Comparison of ENCODE assay signal across 29 cellular contexts in the genomic region with DNA sequence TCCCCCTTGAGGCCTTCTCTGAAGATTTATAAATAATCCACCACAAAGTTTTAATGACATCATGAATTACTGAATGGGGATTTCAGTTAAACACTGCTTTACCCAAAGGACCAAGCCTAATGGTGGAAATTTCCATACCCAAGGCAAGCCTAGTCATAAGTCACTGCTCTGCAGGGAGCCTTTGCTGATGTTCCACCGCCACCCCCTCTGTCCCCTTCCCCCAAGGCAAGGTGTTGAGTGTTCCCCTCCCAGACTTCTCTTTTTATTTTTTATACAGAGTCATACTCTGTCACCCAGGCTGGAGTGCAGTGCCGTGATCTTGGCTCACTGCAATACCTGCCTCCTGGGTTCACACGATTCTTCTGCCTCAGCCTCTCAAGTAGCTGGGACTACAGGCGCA.
"Had no signal": no experiment of that assay in that cellular context is flagged by ENCODE, and none has a peak within 500 bp of the region (broad histone marks: within the 10 kb centered on the region; RNA-seq: fewer than 3 reads in every experiment).

No MANE protein-coding gene starts in this region.

- H3K9me3 Mint-ChIP-seq: naive B cell; naive thymus-derived CD8-positive, alpha-beta T cell; natural killer cell treated with Interleukin-12 subunit alpha and Interleukin-12 subunit beta and Interleukin-15 and Interleukin-18, amount 100 ng/mL, for 72 hours; neural crest cell; stimulated activated effector memory CD8-positive, alpha-beta T cell treated with anti-CD3 and anti-CD28 coated beads, Interleukin-12 subunit alpha, Interleukin-12 subunit beta, amount 100 ng/mL, for 72 hours; stimulated activated naive CD8-positive, alpha-beta T cell treated with anti-CD3 and anti-CD28 coated beads, Interleukin-15, amount 100 ng/mL, for 72 hours had no signal

- H3K27me3 Mint-ChIP-seq: naive thymus-derived CD8-positive, alpha-beta T cell; stimulated activated naive CD8-positive, alpha-beta T cell treated with anti-CD3 and anti-CD28 coated beads, Interleukin-15, amount 100 ng/mL, for 72 hours had no signal

- H3K4me1 ChIP-seq: pancreas, prostate gland, right atrium auricular region, right lobe of liver, sigmoid colon, suprapubic skin, testis, tibial artery, upper lobe of left lung, uterus had no signal

- H3K27me3 ChIP-seq: neutrophil, pancreas, right atrium auricular region, right lobe of liver, sigmoid colon, suprapubic skin, testis, tibial artery, upper lobe of left lung, uterus had no signal

- H3K27ac Mint-ChIP-seq: naive B cell; natural killer cell treated with Interleukin-12 subunit alpha and Interleukin-12 subunit beta and Interleukin-15 and Interleukin-18, amount 100 ng/mL, for 72 hours; nephron progenitor cell; stimulated activated effector memory CD8-positive, alpha-beta T cell treated with anti-CD3 and anti-CD28 coated beads, Interleukin-12 subunit alpha, Interleukin-12 subunit beta, amount 100 ng/mL, for 72 hours; stimulated activated naive CD8-positive, alpha-beta T cell treated with anti-CD3 and anti-CD28 coated beads, Interleukin-15, amount 100 ng/mL, for 72 hours had no signal

- H3K36me3 ChIP-seq: neutrophil, pancreas, prostate gland, right atrium auricular region, right lobe of liver, sigmoid colon, suprapubic skin, tibial artery, upper lobe of left lung, uterus had no signal

- H3K4me1 Mint-ChIP-seq: naive B cell; naive thymus-derived CD8-positive, alpha-beta T cell; nephron progenitor cell; neural crest cell; stimulated activated effector memory CD8-positive, alpha-beta T cell treated with anti-CD3 and anti-CD28 coated beads, Interleukin-12 subunit alpha, Interleukin-12 subunit beta, amount 100 ng/mL, for 72 hours; stimulated activated naive CD8-positive, alpha-beta T cell treated with anti-CD3 and anti-CD28 coated beads, Interleukin-15, amount 100 ng/mL, for 72 hours had no signal

- H3K27ac ChIP-seq: neutrophil, pancreas, prostate gland, right atrium auricular region, right lobe of liver, sigmoid colon, suprapubic skin, testis, tibial artery, upper lobe of left lung, uterus had no signal

- H3K4me3 ChIP-seq: pancreas, prostate gland, right atrium auricular region, right lobe of liver, sigmoid colon, suprapubic skin, testis, tibial artery, upper lobe of left lung, uterus had no signal

- H3K36me3 Mint-ChIP-seq: naive B cell; naive thymus-derived CD8-positive, alpha-beta T cell; natural killer cell treated with Interleukin-12 subunit alpha and Interleukin-12 subunit beta and Interleukin-15 and Interleukin-18, amount 100 ng/mL, for 72 hours; stimulated activated effector memory CD8-positive, alpha-beta T cell treated with anti-CD3 and anti-CD28 coated beads, Interleukin-12 subunit alpha, Interleukin-12 subunit beta, amount 100 ng/mL, for 72 hours had no signal

- DNase-seq: naive B cell; naive thymus-derived CD8-positive, alpha-beta T cell; nephron progenitor cell; nucleus accumbens; pancreas; retina; right lobe of liver; sigmoid colon; small intestine; stimulated activated CD4-positive, alpha-beta T cell treated with anti-CD3 and anti-CD28 coated beads, Interleukin-15, amount 100 ng/mL, for 24 hours; stimulated activated CD4-positive, alpha-beta T cell treated with anti-CD3 and anti-CD28 coated beads, Interleukin-2, amount 100 ng/mL, for 24 hours; stimulated activated CD4-positive, alpha-beta T cell treated with anti-CD3 and anti-CD28 coated beads, Interleukin-2, amount 100 ng/mL, for 48 hours; stimulated activated CD4-positive, alpha-beta T cell treated with anti-CD3 and anti-CD28 coated beads, Interleukin-4, amount 100 ng/mL, for 24 hours; stimulated activated naive CD4-positive, alpha-beta T cell; stimulated activated naive CD8-positive, alpha-beta T cell treated with anti-CD3 and anti-CD28 coated beads, Interleukin-15, amount 100 ng/mL, for 72 hours; stimulated activated naive CD8-positive, alpha-beta T cell treated with anti-CD3 and anti-CD28 coated beads, Interleukin-15, Interleukin-2, amounts not matched to agents 100 U/mL and 50 U/mL, for 24 hours; substantia nigra; testis; tibial artery; trophoblast cell; upper lobe of left lung; uterus had no signal

- H3K4me3 Mint-ChIP-seq: naive B cell; naive thymus-derived CD8-positive, alpha-beta T cell; natural killer cell treated with Interleukin-12 subunit alpha and Interleukin-12 subunit beta and Interleukin-15 and Interleukin-18, amount 100 ng/mL, for 72 hours; nephron progenitor cell; neural crest cell; stimulated activated effector memory CD8-positive, alpha-beta T cell treated with anti-CD3 and anti-CD28 coated beads, Interleukin-12 subunit alpha, Interleukin-12 subunit beta, amount 100 ng/mL, for 72 hours; stimulated activated naive CD8-positive, alpha-beta T cell treated with anti-CD3 and anti-CD28 coated beads, Interleukin-15, amount 100 ng/mL, for 72 hours had no signal

- H3K9me3 ChIP-seq: neutrophil, pancreas, prostate gland, right atrium auricular region, right lobe of liver, sigmoid colon, suprapubic skin, testis, tibial artery, upper lobe of left lung, uterus had no signal

- ATAC-seq: naive thymus-derived CD8-positive, alpha-beta T cell; natural killer cell treated with Interleukin-12 subunit alpha and Interleukin-12 subunit beta and Interleukin-15 and Interleukin-18, amount 100 ng/mL, for 72 hours; pancreas; right lobe of liver; stimulated activated effector memory CD8-positive, alpha-beta T cell treated with anti-CD3 and anti-CD28 coated beads, Interleukin-12 subunit alpha, Interleukin-12 subunit beta, amount 100 ng/mL, for 72 hours; stimulated activated naive CD8-positive, alpha-beta T cell treated with anti-CD3 and anti-CD28 coated beads, Interleukin-15, amount 100 ng/mL, for 72 hours; stimulated activated naive CD8-positive, alpha-beta T cell treated with anti-CD3 and anti-CD28 coated beads, Interleukin-15, Interleukin-2, amounts not matched to agents 100 U/mL and 50 U/mL, for 24 hours had no signal
